In the genomic region with DNA sequence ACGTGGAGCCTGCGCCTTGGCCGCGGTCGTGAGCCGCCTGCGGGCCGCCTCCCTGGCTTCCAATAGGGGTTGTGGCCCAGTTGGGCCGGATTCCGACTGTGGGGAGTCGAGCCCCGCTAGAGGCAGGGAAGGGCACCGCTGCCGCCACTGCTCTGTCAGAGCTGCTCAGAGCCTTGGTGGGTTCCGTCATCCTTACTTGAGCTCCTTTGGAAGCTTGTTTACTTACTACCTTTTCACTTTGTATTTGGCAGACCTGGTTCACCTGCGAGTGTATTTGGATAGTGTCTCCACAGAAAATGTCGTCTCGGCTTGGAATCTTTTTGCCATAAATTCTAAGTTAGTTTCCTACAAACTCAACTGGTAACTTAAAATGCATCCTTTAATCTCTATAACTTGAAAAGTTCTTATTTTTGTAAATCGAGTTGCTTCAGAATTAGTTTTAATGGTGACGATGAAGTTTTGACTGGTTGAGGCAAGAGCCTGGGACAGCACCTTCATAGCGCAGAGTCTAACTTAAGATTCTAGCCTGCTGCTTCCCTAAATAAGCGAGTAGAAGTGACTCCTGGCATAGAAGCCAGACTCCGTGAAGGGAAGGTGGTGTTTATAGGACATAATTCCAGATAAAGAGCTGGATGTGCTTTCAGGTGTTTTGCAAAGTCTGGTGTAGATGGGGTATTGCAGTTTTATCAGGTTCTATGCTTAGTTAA, we compare ENCODE assay signal across 8 cellular contexts. TPM values are rescaled to one million over a fixed set of nuclear protein-coding genes. Genes with fewer than 3 reads are reported as not detected.
DNase-seq lines count a peak whose midpoint lies in the region; ATAC-seq and TF ChIP-seq lines count a peak whose summit lies in the region.

No MANE protein-coding gene starts in this region.

- intact Hi-C loops in activated T-helper 2 cell treated with anti-CD3 and anti-CD28 coated beads, Interferon-gamma antibody, Interleukin-2, Interleukin-4, amounts not matched to agents 10 μg/mL and 5 μg/mL and 100 μg/mL, durations not matched to agents 14 hours and 24 hours and 36 hours (cut with micrococcal nuclease): loop anchor here (1.0 to 5.0 kb wide), 3 partner anchors 58 to 201 kb away; partner anchors contain the start of genes APEH and TCTA

- no peaks in the 10 kb centered on the region for H3K9me3 ChIP-seq in BE2C

- in situ Hi-C loops in ACHN (cut with HindIII; ENCODE audit: low pct_ligation_motif_present, low pct_unique_long_range_greater_than_20kb, low sequenced_read_pairs): no loop called here

- H3K4me3 Mint-ChIP-seq in activated T-helper 2 cell treated with anti-CD3 and anti-CD28 coated beads, Interferon-gamma antibody, Interleukin-2, Interleukin-4, amounts not matched to agents 10 μg/mL and 5 μg/mL and 100 μg/mL, durations not matched to agents 14 hours and 24 hours and 36 hours (ENCODE audit: low read depth): peak overlapping the region; percentile 87
- peak overlapping the region; percentile 87 to 91 (median 90) for H3K4me3 Mint-ChIP-seq in immature natural killer cell

- ATAC-seq in GM19043 (IDR thresholded peaks at IDR 0.05; ENCODE audit: low read depth, unreplicated experiment) (peak; percentile 9), HG03442 (IDR thresholded peaks at IDR 0.05; ENCODE audit: unreplicated experiment) (peak; percentile 20)
- peak; percentile 26 for ATAC-seq in stimulated activated naive CD8-positive, alpha-beta T cell treated with anti-CD3 and anti-CD28 coated beads, Interleukin-15, Interleukin-2, amounts not matched to agents 100 U/mL and 50 U/mL, for 24 hours

- H3K27ac Mint-ChIP-seq in activated T-helper 2 cell treated with anti-CD3 and anti-CD28 coated beads, Interferon-gamma antibody, Interleukin-2, Interleukin-4, amounts not matched to agents 10 μg/mL and 5 μg/mL and 100 μg/mL, durations not matched to agents 14 hours and 24 hours and 36 hours: peak overlapping the region; percentile 84
- peak overlapping the region; percentile 87 to 96 (median 93) for H3K27ac Mint-ChIP-seq in immature natural killer cell

- H3K36me3 ChIP-seq in BE2C: no peaks in the 10 kb centered on the region

- DNase-seq in BE2C: no peak
- no peak for DNase-seq in activated T-helper 2 cell treated with anti-CD3 and anti-CD28 coated beads, Interferon-gamma antibody, Interleukin-2, Interleukin-4, amounts not matched to agents 10 μg/mL and 5 μg/mL and 100 μg/mL, durations not matched to agents 14 hours and 24 hours and 36 hours (ENCODE audit: low spot score)
- no peak for DNase-seq in immature natural killer cell
- DNase-seq in stimulated activated naive CD8-positive, alpha-beta T cell treated with anti-CD3 and anti-CD28 coated beads, Interleukin-15, Interleukin-2, amounts not matched to agents 100 U/mL and 50 U/mL, for 24 hours: no peak
- DNase-seq in DMS79 (lab: John Stamatoyannopoulos, UW): no peak
- no peak for DNase-seq in ACHN

- H3K4me1 Mint-ChIP-seq in activated T-helper 2 cell treated with anti-CD3 and anti-CD28 coated beads, Interferon-gamma antibody, Interleukin-2, Interleukin-4, amounts not matched to agents 10 μg/mL and 5 μg/mL and 100 μg/mL, durations not matched to agents 14 hours and 24 hours and 36 hours (ENCODE audit: low read depth): peaks cover 19% of the 10 kb centered on the region
- H3K4me1 Mint-ChIP-seq in immature natural killer cell: peaks cover 29 to 30% of the 10 kb centered on the region in 2 donors

- H3K36me3 Mint-ChIP-seq in activated T-helper 2 cell treated with anti-CD3 and anti-CD28 coated beads, Interferon-gamma antibody, Interleukin-2, Interleukin-4, amounts not matched to agents 10 μg/mL and 5 μg/mL and 100 μg/mL, durations not matched to agents 14 hours and 24 hours and 36 hours (ENCODE audit: low read depth): peaks cover 18% of the 10 kb centered on the region
- peaks cover 0 to 5% (median 0%) of the 10 kb centered on the region in 3 donors for H3K36me3 Mint-ChIP-seq in immature natural killer cell

- peaks cover 2% of the 10 kb centered on the region; the same call in 1 of the 2 replicates for H3K4me1 ChIP-seq in BE2C

- H3K27me3 Mint-ChIP-seq in activated T-helper 2 cell treated with anti-CD3 and anti-CD28 coated beads, Interferon-gamma antibody, Interleukin-2, Interleukin-4, amounts not matched to agents 10 μg/mL and 5 μg/mL and 100 μg/mL, durations not matched to agents 14 hours and 24 hours and 36 hours (ENCODE audit: low read depth): no peaks in the 10 kb centered on the region
- peaks cover 0 to 3% (median 1%) of the 10 kb centered on the region in 3 donors for H3K27me3 Mint-ChIP-seq in immature natural killer cell (ENCODE audit: low read depth in 3 of 3)

- H3K9me3 Mint-ChIP-seq in activated T-helper 2 cell treated with anti-CD3 and anti-CD28 coated beads, Interferon-gamma antibody, Interleukin-2, Interleukin-4, amounts not matched to agents 10 μg/mL and 5 μg/mL and 100 μg/mL, durations not matched to agents 14 hours and 24 hours and 36 hours: no peaks in the 10 kb centered on the region
- H3K9me3 Mint-ChIP-seq in immature natural killer cell: no peaks in the 10 kb centered on the region

- TF ChIP-seq CTCF in BE2C (IDR thresholded peaks at IDR 0.05; ENCODE audit: low read depth, low read length): no peak

- H3K4me3 ChIP-seq in BE2C (ENCODE audit: low read depth, low read length): peak overlapping the region; percentile 76

- H3K27me3 ChIP-seq in BE2C: no peaks in the 10 kb centered on the region

RNA-seq across cellular contexts. Expression of gene DAG1, which starts 0.8 kb away (rescaled TPM):
- polyA plus RNA-seq in BE2C (2012; ENCODE audit: insufficient read depth, insufficient read length, low read depth): 31.4 TPM
- 17.0 and 25.9 TPM in 2 replicates for total RNA-seq in activated T-helper 2 cell treated with anti-CD3 and anti-CD28 coated beads, Interferon-gamma antibody, Interleukin-2, Interleukin-4, amounts not matched to agents 10 μg/mL and 5 μg/mL and 100 μg/mL, durations not matched to agents 14 hours and 24 hours and 36 hours
- polyA plus RNA-seq in immature natural killer cell: 1 to 10 TPM; 3.2 to 6.0 (median 3.7) TPM

RNA-seq across cellular contexts. Expression of gene NICN1, which starts 41.7 kb away (rescaled TPM):
- 1.9 TPM for polyA plus RNA-seq in BE2C (2012; ENCODE audit: insufficient read depth, insufficient read length, low read depth)
- total RNA-seq in activated T-helper 2 cell treated with anti-CD3 and anti-CD28 coated beads, Interferon-gamma antibody, Interleukin-2, Interleukin-4, amounts not matched to agents 10 μg/mL and 5 μg/mL and 100 μg/mL, durations not matched to agents 14 hours and 24 hours and 36 hours: 13.0 and 16.1 TPM in 2 replicates
- polyA plus RNA-seq in immature natural killer cell: 10 to 100 TPM in 1 of 3 donors, 1 to 10 TPM in 2; 3.2 to 11.9 (median 4.2) TPM

RNA-seq across cellular contexts. Expression of gene AMT, which starts 48.6 kb away (rescaled TPM):
- 2.0 TPM for polyA plus RNA-seq in BE2C (2012; ENCODE audit: insufficient read depth, insufficient read length, low read depth)
- total RNA-seq in activated T-helper 2 cell treated with anti-CD3 and anti-CD28 coated beads, Interferon-gamma antibody, Interleukin-2, Interleukin-4, amounts not matched to agents 10 μg/mL and 5 μg/mL and 100 μg/mL, durations not matched to agents 14 hours and 24 hours and 36 hours: 3.9 and 5.0 TPM in 2 replicates
- polyA plus RNA-seq in immature natural killer cell: 1 to 10 TPM; 2.9 to 8.2 (median 4.8) TPM

RNA-seq across cellular contexts. Expression of gene TCTA, which starts 58.6 kb away (rescaled TPM):
- 26.8 TPM for polyA plus RNA-seq in BE2C (2012; ENCODE audit: insufficient read depth, insufficient read length, low read depth)
- 18.9 and 19.4 TPM in 2 replicates for total RNA-seq in activated T-helper 2 cell treated with anti-CD3 and anti-CD28 coated beads, Interferon-gamma antibody, Interleukin-2, Interleukin-4, amounts not matched to agents 10 μg/mL and 5 μg/mL and 100 μg/mL, durations not matched to agents 14 hours and 24 hours and 36 hours
- polyA plus RNA-seq in immature natural killer cell: 10 to 100 TPM; 57.3 to 86.2 (median 62.6) TPM

RNA-seq across cellular contexts. Expression of gene RHOA, which starts 59.1 kb away (rescaled TPM):
- 311 TPM for polyA plus RNA-seq in BE2C (2012; ENCODE audit: insufficient read depth, insufficient read length, low read depth)
- total RNA-seq in activated T-helper 2 cell treated with anti-CD3 and anti-CD28 coated beads, Interferon-gamma antibody, Interleukin-2, Interleukin-4, amounts not matched to agents 10 μg/mL and 5 μg/mL and 100 μg/mL, durations not matched to agents 14 hours and 24 hours and 36 hours: 425 and 428 TPM in 2 replicates
- 1,000 to 10,000 TPM in 1 of 3 donors, 100 to 1,000 TPM in 2; 863 to 1,056 (median 891) TPM for polyA plus RNA-seq in immature natural killer cell
